ENCODE assay signal across 13 cellular contexts in the genomic region with DNA sequence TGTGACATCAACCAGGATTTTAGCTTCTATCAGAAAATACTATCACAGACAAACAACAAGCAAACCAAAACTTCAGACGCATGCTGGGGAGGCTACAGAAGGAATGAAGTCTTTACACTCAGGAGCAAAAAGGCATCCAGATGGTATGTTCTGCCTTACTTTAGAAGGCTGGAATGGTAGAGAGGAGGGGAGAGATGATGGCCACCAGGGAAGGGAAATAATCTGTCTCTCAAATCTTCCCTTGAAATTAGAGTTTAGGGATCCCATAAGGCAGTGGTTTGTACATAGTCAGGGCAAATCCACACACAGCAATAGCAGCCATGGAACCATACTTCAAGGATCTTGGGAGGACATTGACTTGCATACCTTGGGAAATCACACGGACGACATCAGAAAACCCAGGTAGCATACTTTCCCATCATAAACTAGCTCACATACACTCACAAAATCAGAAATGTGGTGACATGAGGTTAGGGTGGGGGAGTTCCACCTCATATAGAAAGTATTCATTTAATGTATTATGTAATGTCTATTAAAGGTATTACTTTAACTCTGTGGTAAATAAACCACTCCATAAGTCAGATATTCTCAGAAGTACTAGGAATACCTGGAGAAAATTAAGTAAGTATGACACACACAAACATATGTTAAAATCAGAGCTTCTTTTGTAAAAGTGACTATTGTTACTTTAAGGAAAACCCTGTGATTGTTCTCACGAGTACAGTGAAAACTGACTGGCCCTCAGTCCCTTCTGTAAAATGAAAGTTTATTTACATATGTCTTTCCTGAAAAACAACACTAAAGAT. TPM values are rescaled to one million over a fixed set of nuclear protein-coding genes. Genes with fewer than 3 reads are reported as not detected.
DNase-seq lines count a peak whose midpoint lies in the region; ATAC-seq and TF ChIP-seq lines count a peak whose summit lies in the region.
"Had no signal": no experiment of that assay in that cellular context is flagged by ENCODE, and none has a peak within 500 bp of the region (broad histone marks: within the 10 kb centered on the region; RNA-seq: fewer than 3 reads in every experiment).

No MANE protein-coding gene starts in this region.

- peak overlapping the region; percentile 83 for H3K27ac Mint-ChIP-seq in activated naive CD4-positive, alpha-beta T cell treated with anti-CD3 and anti-CD28 coated beads, Interleukin-2, amount 10 ng/mL, durations not matched to agents 7 days and 5 days
- H3K27ac Mint-ChIP-seq in stimulated activated naive CD8-positive, alpha-beta T cell treated with anti-CD3 and anti-CD28 coated beads, Interleukin-15, amount 100 ng/mL, for 72 hours: peak overlapping the region; percentile 74 to 92
- H3K27ac Mint-ChIP-seq: progenitor cell of endocrine pancreas had no signal

- peaks cover 5% of the 10 kb centered on the region for H3K9me3 ChIP-seq in OCI-LY7 (ENCODE audit: low read length)
- peaks cover 0 to 6% (median 0%) of the 10 kb centered on the region in 8 donors for H3K9me3 ChIP-seq in spleen
- no peaks in the 10 kb centered on the region for H3K9me3 ChIP-seq in osteoblast (ENCODE audit: low read depth, low read length)
- H3K9me3 ChIP-seq: left lung had no signal

- no peaks in the 10 kb centered on the region for H3K9me2 ChIP-seq in OCI-LY7 (ENCODE audit: insufficient read depth, low read length)

- H3K79me2 ChIP-seq in OCI-LY7 (ENCODE audit: insufficient read depth, low read depth, low read length): peaks cover 13% of the 10 kb centered on the region; the same call in 1 of the 2 replicates
- no peaks in the 10 kb centered on the region for H3K79me2 ChIP-seq in osteoblast (ENCODE audit: insufficient read depth, low read length)

- H3K27me3 Mint-ChIP-seq in activated naive CD4-positive, alpha-beta T cell treated with anti-CD3 and anti-CD28 coated beads, Interleukin-2, amount 10 ng/mL, durations not matched to agents 7 days and 5 days: no peaks in the 10 kb centered on the region
- no peaks in the 10 kb centered on the region for H3K27me3 Mint-ChIP-seq in stimulated activated naive CD8-positive, alpha-beta T cell treated with anti-CD3 and anti-CD28 coated beads, Interleukin-15, amount 100 ng/mL, for 72 hours
- H3K27me3 Mint-ChIP-seq: progenitor cell of endocrine pancreas had no signal

- H3K4me3 ChIP-seq in OCI-LY7 (ENCODE audit: low read depth, low read length, poor library complexity, severe bottlenecking) (no peak overlapping the region), spleen (no peak overlapping the region), osteoblast (ENCODE audit: insufficient read depth, low read length) (no peak overlapping the region)
- H3K4me3 ChIP-seq: left lung had no signal

- no TSS peak for BruUV-seq in OCI-LY7 (replicated peaks; lab: Mats Ljungman, UMichigan)

- intact Hi-C loops in OCI-LY7 (cut with micrococcal nuclease; ENCODE audit: unreplicated experiment) (no loop called here), spleen (cut with DNase I; ENCODE audit: low total_unique reads) (no loop called here)

- CTCF ChIA-PET in activated naive CD4-positive, alpha-beta T cell treated with anti-CD3 and anti-CD28 coated beads, Interleukin-2, amount 10 ng/mL, durations not matched to agents 7 days and 5 days (lab: Charles Lee): interaction anchor here (1.0 to 1.1 kb wide), 2 partner anchors 157 to 197 kb away, joined by 3 read pairs; a partner anchor contains a TSS
- CTCF ChIA-PET in OCI-LY7 (lab: Charles Lee; ENCODE audit: unreplicated experiment): no interaction called here

- H3K27me3 ChIP-seq in spleen (replicated peaks in 1 of 7) (no peaks in the 10 kb centered on the region), osteoblast (ENCODE audit: insufficient read depth, low read length) (no peaks in the 10 kb centered on the region)
- H3K27me3 ChIP-seq: left lung had no signal

- no peaks in the 10 kb centered on the region for H4K20me1 ChIP-seq in OCI-LY7 (ENCODE audit: insufficient read depth, low read length)
- H4K20me1 ChIP-seq in osteoblast (ENCODE audit: insufficient read depth, low read length): no peaks in the 10 kb centered on the region

- POLR2A ChIA-PET in OCI-LY7 (lab: Charles Lee): interaction anchor here (0.5 to 2.1 kb wide), 7 partner anchors 9 to 1961 kb away, joined by 3 to 8 read pairs (median 4); no protein-coding TSS in a partner anchor

- peaks cover 9% of the 10 kb centered on the region for H3K9me3 Mint-ChIP-seq in activated naive CD4-positive, alpha-beta T cell treated with anti-CD3 and anti-CD28 coated beads, Interleukin-2, amount 10 ng/mL, durations not matched to agents 7 days and 5 days
- H3K9me3 Mint-ChIP-seq in stimulated activated naive CD8-positive, alpha-beta T cell treated with anti-CD3 and anti-CD28 coated beads, Interleukin-15, amount 100 ng/mL, for 72 hours: peaks cover 0 to 5% of the 10 kb centered on the region in 2 donors

- peaks cover 5% of the 10 kb centered on the region for H3K36me3 ChIP-seq in OCI-LY7 (ENCODE audit: insufficient read depth, low read length)
- H3K36me3 ChIP-seq in spleen: peaks cover 0 to 34% (median 0%) of the 10 kb centered on the region in 6 donors
- H3K36me3 ChIP-seq in osteoblast (ENCODE audit: insufficient read depth, low read length): no peaks in the 10 kb centered on the region
- H3K36me3 ChIP-seq: left lung had no signal

- TF ChIP-seq CTCF in OCI-LY7 (conservative IDR thresholded peaks at IDR 0.05; ENCODE audit: low read length) (no peak), spleen (IDR thresholded peaks at IDR 0.05 in 8 of 11, conservative IDR thresholded peaks at IDR 0.05 in 3 of 11) (no peak), osteoblast (IDR thresholded peaks at IDR 0.05; ENCODE audit: extremely low read depth, low read depth, low read length) (no peak)

- DNase-seq in activated naive CD4-positive, alpha-beta T cell treated with anti-CD3 and anti-CD28 coated beads, Interleukin-2, amount 10 ng/mL, durations not matched to agents 7 days and 5 days: no peak
- DNase-seq in activated naive CD4-positive, alpha-beta T cell treated with anti-CD3 and anti-CD28 coated beads, Interleukin-2, amount 50 U/mL, for 16 hours: no peak
- DNase-seq in stimulated activated naive CD8-positive, alpha-beta T cell treated with anti-CD3 and anti-CD28 coated beads, Interleukin-15, amount 100 ng/mL, for 72 hours: no peak
- DNase-seq in OCI-LY7 (ENCODE audit: low spot score): no peak
- DNase-seq in spleen: no peak
- DNase-seq in osteoblast (ENCODE audit: insufficient read length, low spot score, missing footprints): no peak
- DNase-seq: Karpas-422, left lung had no signal

- no peaks in the 10 kb centered on the region for H3K4me1 ChIP-seq in OCI-LY7 (ENCODE audit: insufficient read depth, low read length, poor library complexity, severe bottlenecking)
- H3K4me1 ChIP-seq in spleen: peaks cover 5 to 81% (median 17%) of the 10 kb centered on the region in 6 donors
- no peaks in the 10 kb centered on the region for H3K4me1 ChIP-seq in osteoblast (ENCODE audit: insufficient read depth, low read length)
- H3K4me1 ChIP-seq: left lung had no signal

- no peak overlapping the region for H2AFZ ChIP-seq in OCI-LY7 (ENCODE audit: low read length)
- no peak overlapping the region for H2AFZ ChIP-seq in osteoblast (ENCODE audit: low read length)

- TF ChIP-seq POLR2A in spleen (IDR thresholded peaks at IDR 0.05): no peak

- H3K4me2 ChIP-seq in OCI-LY7 (ENCODE audit: low read length) (no peak overlapping the region), osteoblast (ENCODE audit: insufficient read depth, low read length) (no peak overlapping the region)

- peak; percentile 51 for ATAC-seq in GM21619 (IDR thresholded peaks at IDR 0.05; ENCODE audit: unreplicated experiment)
- peak; percentile 39 for ATAC-seq in HG03558 (IDR thresholded peaks at IDR 0.05; ENCODE audit: extremely low read depth, unreplicated experiment)
- peak; percentile 86 for ATAC-seq in stimulated activated naive CD8-positive, alpha-beta T cell treated with anti-CD3 and anti-CD28 coated beads, Interleukin-15, amount 100 ng/mL, for 72 hours
- ATAC-seq: left lung had no signal

- 70 to 93% (median 74%) methylated on average over 4 of the region's 4 CpGs for WGBS in spleen, 5 donors

- H3K36me3 Mint-ChIP-seq in activated naive CD4-positive, alpha-beta T cell treated with anti-CD3 and anti-CD28 coated beads, Interleukin-2, amount 10 ng/mL, durations not matched to agents 7 days and 5 days: peaks cover 80% of the 10 kb centered on the region

- peak overlapping the region; percentile 38 for H3K4me3 Mint-ChIP-seq in activated naive CD4-positive, alpha-beta T cell treated with anti-CD3 and anti-CD28 coated beads, Interleukin-2, amount 10 ng/mL, durations not matched to agents 7 days and 5 days
- H3K4me3 Mint-ChIP-seq in stimulated activated naive CD8-positive, alpha-beta T cell treated with anti-CD3 and anti-CD28 coated beads, Interleukin-15, amount 100 ng/mL, for 72 hours: peak overlapping the region; percentile 64 to 68

- H3K4me1 Mint-ChIP-seq in activated naive CD4-positive, alpha-beta T cell treated with anti-CD3 and anti-CD28 coated beads, Interleukin-2, amount 10 ng/mL, durations not matched to agents 7 days and 5 days: peaks cover 80% of the 10 kb centered on the region
- H3K4me1 Mint-ChIP-seq in stimulated activated naive CD8-positive, alpha-beta T cell treated with anti-CD3 and anti-CD28 coated beads, Interleukin-15, amount 100 ng/mL, for 72 hours: peaks cover 73% of the 10 kb centered on the region

- no peak overlapping the region for H3K27ac ChIP-seq in OCI-LY7 (ENCODE audit: low read depth, low read length, poor library complexity, severe bottlenecking)
- H3K27ac ChIP-seq in spleen: peak overlapping the region in 2 of 8 donors; percentile 25 to 90
- H3K27ac ChIP-seq in osteoblast (ENCODE audit: low read depth, low read length): no peak overlapping the region
- H3K27ac ChIP-seq: left lung had no signal

RNA-seq across cellular contexts. Expression of a gene that starts 9.4 kb away (rescaled TPM):
- total RNA-seq in OCI-LY7 (2014; rRNA removed; shearing (Covaris generic)): 7.7 and 8.0 TPM in 2 replicates
- total RNA-seq in OCI-LY7 (2022): 7.3 and 7.6 TPM in 2 replicates
- total RNA-seq in spleen: 10 to 100 TPM; 18.0 to 46.0 (median 27.1) TPM
- polyA plus RNA-seq in spleen: 10 to 100 TPM; 12.8 to 30.0 (median 20.7) TPM
- total RNA-seq in osteoblast: 0.36 and 1.8 TPM in 2 replicates
- total RNA-seq: fibroblast of villous mesenchyme, NCI-H460, progenitor cell of endocrine pancreas had no signal
